In genomic region chr19:55172318-55172717, GRCh38 we compare ENCODE assay signal across 10 cellular contexts. TPM values are rescaled to one million over a fixed set of nuclear protein-coding genes. Genes with fewer than 3 reads are reported as not detected.
DNase-seq lines count a peak whose midpoint lies in the region; ATAC-seq, FAIRE-seq and TF ChIP-seq lines count a peak whose summit lies in the region.
"Not testable (repeated sequence)": the region's sequence is repeated elsewhere in the genome, so short reads cannot be mapped to it uniquely, and the experiment has no call there.
"Had no signal": no experiment of that assay in that cellular context is flagged by ENCODE, and none has a peak within 500 bp of the region (broad histone marks: within the 10 kb centered on the region; RNA-seq: fewer than 3 reads in every experiment).

No MANE protein-coding gene starts in this region.

- not testable (repeated sequence) for H3F3A ChIP-seq in PC-3 (ENCODE audit: low read length, unreplicated experiment)

- peak overlapping the region; percentile 84 for H3K4me2 ChIP-seq in PC-3 (ENCODE audit: low read length)
- H3K4me2 ChIP-seq in endothelial cell of umbilical vein (ENCODE audit: insufficient read depth, low read length): not testable (repeated sequence)

- not testable (repeated sequence) for H3K9me3 ChIP-seq in CD8-positive, alpha-beta T cell (ENCODE audit: low read length); PC-3 (ENCODE audit: low read length); endothelial cell of umbilical vein (replicated peaks; ENCODE audit: control insufficient read depth, insufficient read depth, low read length)

- ATAC-seq in CD8-positive, alpha-beta T cell; PC-3; activated T-helper 17 cell treated with anti-CD3 and anti-CD28 coated beads, Interleukin-2, amount 50 U/mL, for 72 hours (replicated peaks); stimulated activated memory B cell treated with anti-CD40 and anti-IgM and Interleukin-4, amounts not matched to agents 10 μg/mL and 1 μg/mL and 100 μg/mL, for 72 hours: not testable (repeated sequence)

- peaks cover 46% of the 10 kb centered on the region for H3K27me3 ChIP-seq in CD8-positive, alpha-beta T cell (ENCODE audit: insufficient read depth, low read length)
- H3K27me3 ChIP-seq in PC-3 (ENCODE audit: low read length): not testable (repeated sequence)
- H3K27me3 ChIP-seq in endothelial cell of umbilical vein (ENCODE audit: control insufficient read depth in 2 of 2, insufficient read depth in 2 of 2, low read length in 2 of 2): peaks cover 22 to 34% of the 10 kb centered on the region in 2 experiments

- H3K4me3 Mint-ChIP-seq in CD8-positive, alpha-beta T cell: peak overlapping the region; percentile 40
- peak overlapping the region; percentile 52 for H3K4me3 Mint-ChIP-seq in activated T-helper 17 cell treated with anti-CD3 and anti-CD28 coated beads, Interleukin-2, amount 50 U/mL, for 72 hours
- H3K4me3 Mint-ChIP-seq in mesothelial cell of epicardium: peak overlapping the region; percentile 57
- peak overlapping the region; percentile 71 for H3K4me3 Mint-ChIP-seq in stimulated activated memory B cell treated with anti-CD40 and anti-IgM and Interleukin-4, amounts not matched to agents 10 μg/mL and 1 μg/mL and 100 μg/mL, for 72 hours

- not testable (repeated sequence) for H3K36me3 ChIP-seq in CD8-positive, alpha-beta T cell (ENCODE audit: insufficient read depth, low read length); PC-3 (ENCODE audit: low read depth, low read length); endothelial cell of umbilical vein (ENCODE audit: control insufficient read depth in 2 of 2, extremely low read depth in 1 of 2, insufficient read depth in 2 of 2, low read length in 2 of 2)

- H3K27me3 Mint-ChIP-seq in CD8-positive, alpha-beta T cell (ENCODE audit: low read depth): peaks cover 76% of the 10 kb centered on the region
- H3K27me3 Mint-ChIP-seq in activated T-helper 17 cell treated with anti-CD3 and anti-CD28 coated beads, Interleukin-2, amount 50 U/mL, for 72 hours: peaks cover 41% of the 10 kb centered on the region
- peaks cover 87% of the 10 kb centered on the region for H3K27me3 Mint-ChIP-seq in mesothelial cell of epicardium (ENCODE audit: low read depth)
- peaks cover 94% of the 10 kb centered on the region for H3K27me3 Mint-ChIP-seq in stimulated activated memory B cell treated with anti-CD40 and anti-IgM and Interleukin-4, amounts not matched to agents 10 μg/mL and 1 μg/mL and 100 μg/mL, for 72 hours

- H3K9me1 ChIP-seq in endothelial cell of umbilical vein (replicated peaks; ENCODE audit: control insufficient read depth, extremely low read depth, insufficient read depth, low read length): not testable (repeated sequence)

- H3K9me2 ChIP-seq in PC-3 (replicated peaks; ENCODE audit: low read length): not testable (repeated sequence)

- not testable (repeated sequence) for H3K36me3 Mint-ChIP-seq in CD8-positive, alpha-beta T cell; activated T-helper 17 cell treated with anti-CD3 and anti-CD28 coated beads, Interleukin-2, amount 50 U/mL, for 72 hours (ENCODE audit: low read depth); mesothelial cell of epicardium
- H3K36me3 Mint-ChIP-seq in stimulated activated memory B cell treated with anti-CD40 and anti-IgM and Interleukin-4, amounts not matched to agents 10 μg/mL and 1 μg/mL and 100 μg/mL, for 72 hours: peaks cover 13% of the 10 kb centered on the region

- not testable (repeated sequence) for H4K20me1 ChIP-seq in PC-3 (ENCODE audit: low read length); endothelial cell of umbilical vein (replicated peaks; ENCODE audit: control insufficient read depth, extremely low read depth, insufficient read depth, low read length)

- H3K9me3 Mint-ChIP-seq in CD8-positive, alpha-beta T cell; activated T-helper 17 cell treated with anti-CD3 and anti-CD28 coated beads, Interleukin-2, amount 50 U/mL, for 72 hours; mesothelial cell of epicardium; stimulated activated memory B cell treated with anti-CD40 and anti-IgM and Interleukin-4, amounts not matched to agents 10 μg/mL and 1 μg/mL and 100 μg/mL, for 72 hours: not testable (repeated sequence)

- H3K4me1 ChIP-seq in CD8-positive, alpha-beta T cell (ENCODE audit: insufficient read depth, low read length): peaks cover 21% of the 10 kb centered on the region
- H3K4me1 ChIP-seq in PC-3 (ENCODE audit: insufficient read depth, low read length): peaks cover 16% of the 10 kb centered on the region
- not testable (repeated sequence) for H3K4me1 ChIP-seq in endothelial cell of umbilical vein (ENCODE audit: control insufficient read depth, extremely low read depth, insufficient read depth, low read length)

- not testable (repeated sequence) for H3K27ac ChIP-seq in CD8-positive, alpha-beta T cell (ENCODE audit: low read depth, low read length); PC-3 (ENCODE audit: low read length); endothelial cell of umbilical vein (ENCODE audit: insufficient read depth, low read depth, low read length)

- not testable (repeated sequence) for BruUV-seq in PC-3 (replicated peaks; lab: Mats Ljungman, UMichigan); endothelial cell of umbilical vein (replicated peaks; lab: Mats Ljungman, UMichigan)

- TF ChIP-seq POLR2A in endothelial cell of umbilical vein (IDR thresholded peaks at IDR 0.05; ENCODE audit: low read depth, low read length): not testable (repeated sequence)

- not testable (repeated sequence) for H3K27ac Mint-ChIP-seq in CD8-positive, alpha-beta T cell; activated T-helper 17 cell treated with anti-CD3 and anti-CD28 coated beads, Interleukin-2, amount 50 U/mL, for 72 hours; mesothelial cell of epicardium; stimulated activated memory B cell treated with anti-CD40 and anti-IgM and Interleukin-4, amounts not matched to agents 10 μg/mL and 1 μg/mL and 100 μg/mL, for 72 hours

- not testable (repeated sequence) for FAIRE-seq in endothelial cell of umbilical vein (lab: Jason Lieb, UNC)

- H3K4me3 ChIP-seq in CD8-positive, alpha-beta T cell (ENCODE audit: low read depth, low read length); endothelial cell of umbilical vein (replicated peaks in 1 of 3; ENCODE audit: insufficient read depth in 1 of 3, low read depth in 1 of 3, low read length in 3 of 3): not testable (repeated sequence)
- H3K4me3 ChIP-seq in PC-3 (ENCODE audit: low read length): peak overlapping the region; percentile 73; the same call in 1 of the 2 replicates

- not testable (repeated sequence) for H3K9ac ChIP-seq in PC-3 (ENCODE audit: low read length); endothelial cell of umbilical vein (replicated peaks; ENCODE audit: extremely low read depth, insufficient read depth, low read length)

- peaks cover 15% of the 10 kb centered on the region for H3K4me1 Mint-ChIP-seq in CD8-positive, alpha-beta T cell (ENCODE audit: low read depth)
- not testable (repeated sequence) for H3K4me1 Mint-ChIP-seq in activated T-helper 17 cell treated with anti-CD3 and anti-CD28 coated beads, Interleukin-2, amount 50 U/mL, for 72 hours; mesothelial cell of epicardium
- peaks cover 26% of the 10 kb centered on the region for H3K4me1 Mint-ChIP-seq in stimulated activated memory B cell treated with anti-CD40 and anti-IgM and Interleukin-4, amounts not matched to agents 10 μg/mL and 1 μg/mL and 100 μg/mL, for 72 hours

- TF ChIP-seq CTCF in CD8-positive, alpha-beta T cell (IDR thresholded peaks at IDR 0.05); PC-3 (conservative IDR thresholded peaks at IDR 0.05; ENCODE audit: low read depth, low read length); endothelial cell of umbilical vein (IDR thresholded peaks at IDR 0.05; ENCODE audit: extremely low read depth in 1 of 2, insufficient read depth in 1 of 2, low read depth in 1 of 2, low read length in 2 of 2); mesothelial cell of epicardium (IDR thresholded peaks at IDR 0.05; ENCODE audit: unreplicated experiment): not testable (repeated sequence)

- not testable (repeated sequence) for H2AFZ ChIP-seq in PC-3 (ENCODE audit: low read length)
- peak overlapping the region; percentile 48 for H2AFZ ChIP-seq in endothelial cell of umbilical vein (ENCODE audit: low read depth, low read length)

- H3K79me2 ChIP-seq in PC-3 (ENCODE audit: low read length); endothelial cell of umbilical vein (ENCODE audit: control insufficient read depth, insufficient read depth, low read length): not testable (repeated sequence)

- POLR2A ChIA-PET in CD8-positive, alpha-beta T cell (lab: Charles Lee); PC-3 (lab: Charles Lee; ENCODE audit: unreplicated experiment); endothelial cell of umbilical vein (lab: Charles Lee): not testable (repeated sequence)

- dilution Hi-C loops in endothelial cell of umbilical vein (cut with MboI; ENCODE audit: extremely low pct_ligation_motif_present, low sequenced_read_pairs): not testable (repeated sequence)

- CTCF ChIA-PET in CD8-positive, alpha-beta T cell (lab: Charles Lee); PC-3 (lab: Charles Lee): not testable (repeated sequence)
- CTCF ChIA-PET in endothelial cell of umbilical vein (lab: Charles Lee): interaction anchor here (1.1 kb wide), 1 partner anchor 8 kb away, joined by 3 read pairs; the partner anchor contains the start of gene SYT5

- intact Hi-C loops in CD8-positive, alpha-beta T cell (cut with DNase I, micrococcal nuclease): loop anchor here in 1 of 2 experiments (10.0 kb wide), 1 partner anchor 1308 kb away; the partner anchor contains the start of gene MYADM
- intact Hi-C loops in PC-3 (cut with micrococcal nuclease): loop anchor here (5.0 kb wide), 1 partner anchor 40 kb away; no protein-coding TSS in a partner anchor
- intact Hi-C loops in endothelial cell of umbilical vein (cut with micrococcal nuclease): not testable (repeated sequence)

- not testable (repeated sequence) for DNase-seq in CD8-positive, alpha-beta T cell; PC-3; endothelial cell of umbilical vein (ENCODE audit: low read depth, low spot score); mesothelial cell of epicardium (ENCODE audit: low spot score in 2 of 2, unreplicated experiment in 2 of 2)

RNA-seq across cellular contexts. Expression of gene DNAAF3, which starts 5.9 kb away (rescaled TPM):
- not detected for total RNA-seq in CD8-positive, alpha-beta T cell
- total RNA-seq in PC-3 (2014; rRNA removed): 30.0 and 45.7 TPM in 2 replicates
- under 1 TPM in 1 of 2 donors, not detected in 1; 0.35 TPM for total RNA-seq in activated T-helper 17 cell treated with anti-CD3 and anti-CD28 coated beads, Interleukin-2, amount 50 U/mL, for 72 hours
- total RNA-seq in endothelial cell of umbilical vein: 0.62 TPM in 1 of 2 replicates, not detected in the other
- polyA plus RNA-seq in endothelial cell of umbilical vein: 0.56 and 0.75 TPM in 2 replicates
- polyA plus RNA-seq in endothelial cell of umbilical vein (2011; cell fraction: cytosol; rRNA removed): 0.14 and 0.23 TPM in 2 replicates
- polyA plus RNA-seq in endothelial cell of umbilical vein (2011; cell fraction: nucleus; rRNA removed): 1.4 and 1.7 TPM in 2 replicates
- polyA plus RNA-seq in endothelial cell of umbilical vein (2012): 0.78 and 0.91 TPM in 2 replicates
- 0.49 and 0.66 TPM in 2 replicates for polyA minus RNA-seq in endothelial cell of umbilical vein
- polyA minus RNA-seq in endothelial cell of umbilical vein (2011; cell fraction: cytosol; rRNA and poly(A)+ RNA removed): 9.1 TPM
- 0.34 TPM in 1 of 2 replicates, not detected in the other for polyA minus RNA-seq in endothelial cell of umbilical vein (2011; cell fraction: nucleus; rRNA and poly(A)+ RNA removed)
- 2.9 to 4.4 TPM (median 3.3 TPM) in 3 replicates for total RNA-seq in mesothelial cell of epicardium
- total RNA-seq: frontal cortex had no signal

RNA-seq across cellular contexts. Expression of gene SYT5, which starts 7.8 kb away (rescaled TPM):
- 1 to 10 TPM; 1.3 to 2.2 TPM for total RNA-seq in CD8-positive, alpha-beta T cell
- total RNA-seq in PC-3 (2014; rRNA removed) (0.40 and 2.5 TPM in 2 replicates), endothelial cell of umbilical vein (0.42 TPM in 1 of 2 replicates, not detected in the other), mesothelial cell of epicardium (0.32 to 0.67 TPM (median 0.47 TPM) in 3 replicates)
- total RNA-seq in activated T-helper 17 cell treated with anti-CD3 and anti-CD28 coated beads, Interleukin-2, amount 50 U/mL, for 72 hours: not detected
- polyA plus RNA-seq in endothelial cell of umbilical vein: not detected in 2 replicates
- not detected in 2 replicates for polyA plus RNA-seq in endothelial cell of umbilical vein (2011; cell fraction: cytosol; rRNA removed)
- not detected in 2 replicates for polyA plus RNA-seq in endothelial cell of umbilical vein (2011; cell fraction: nucleus; rRNA removed)
- not detected in 2 replicates for polyA plus RNA-seq in endothelial cell of umbilical vein (2012)
- polyA minus RNA-seq in endothelial cell of umbilical vein: 0.10 TPM in 1 of 2 replicates, not detected in the other
- not detected for polyA minus RNA-seq in endothelial cell of umbilical vein (2011; cell fraction: cytosol; rRNA and poly(A)+ RNA removed)
- polyA minus RNA-seq in endothelial cell of umbilical vein (2011; cell fraction: nucleus; rRNA and poly(A)+ RNA removed): not detected in 2 replicates
- polyA plus RNA-seq: ovary had no signal

RNA-seq across cellular contexts. Expression of gene TNNI3, which starts 14.8 kb away (rescaled TPM):
- not detected for total RNA-seq in CD8-positive, alpha-beta T cell
- total RNA-seq in PC-3 (2014; rRNA removed) (32.4 and 40.1 TPM in 2 replicates), endothelial cell of umbilical vein (not detected in 2 replicates), mesothelial cell of epicardium (6.3 to 9.1 TPM (median 8.9 TPM) in 3 replicates)
- not detected for total RNA-seq in activated T-helper 17 cell treated with anti-CD3 and anti-CD28 coated beads, Interleukin-2, amount 50 U/mL, for 72 hours
- not detected in 2 replicates for polyA plus RNA-seq in endothelial cell of umbilical vein
- polyA plus RNA-seq in endothelial cell of umbilical vein (2011; cell fraction: cytosol; rRNA removed): not detected in 2 replicates
- not detected in 2 replicates for polyA plus RNA-seq in endothelial cell of umbilical vein (2011; cell fraction: nucleus; rRNA removed)
- not detected in 2 replicates for polyA plus RNA-seq in endothelial cell of umbilical vein (2012)
- 0.57 TPM in 1 of 2 replicates, not detected in the other for polyA minus RNA-seq in endothelial cell of umbilical vein
- polyA minus RNA-seq in endothelial cell of umbilical vein (2011; cell fraction: cytosol; rRNA and poly(A)+ RNA removed): 1.6 TPM
- not detected in 2 replicates for polyA minus RNA-seq in endothelial cell of umbilical vein (2011; cell fraction: nucleus; rRNA and poly(A)+ RNA removed)
- total RNA-seq: mononuclear cell, stomach had no signal

RNA-seq across cellular contexts. Expression of gene TNNT1, which starts 23.3 kb away (rescaled TPM):
- total RNA-seq in CD8-positive, alpha-beta T cell: not detected
- 266 and 317 TPM in 2 replicates for total RNA-seq in PC-3 (2014; rRNA removed)
- total RNA-seq in activated T-helper 17 cell treated with anti-CD3 and anti-CD28 coated beads, Interleukin-2, amount 50 U/mL, for 72 hours: not detected
- total RNA-seq in endothelial cell of umbilical vein: 0.51 and 0.92 TPM in 2 replicates
- polyA plus RNA-seq in endothelial cell of umbilical vein: 0.18 and 0.22 TPM in 2 replicates
- 0.35 and 0.39 TPM in 2 replicates for polyA plus RNA-seq in endothelial cell of umbilical vein (2011; cell fraction: cytosol; rRNA removed)
- 0.18 TPM in 1 of 2 replicates, not detected in the other for polyA plus RNA-seq in endothelial cell of umbilical vein (2011; cell fraction: nucleus; rRNA removed)
- 0.82 and 0.91 TPM in 2 replicates for polyA plus RNA-seq in endothelial cell of umbilical vein (2012)
- 5.8 and 5.9 TPM in 2 replicates for polyA minus RNA-seq in endothelial cell of umbilical vein
- 8.9 TPM for polyA minus RNA-seq in endothelial cell of umbilical vein (2011; cell fraction: cytosol; rRNA and poly(A)+ RNA removed)
- polyA minus RNA-seq in endothelial cell of umbilical vein (2011; cell fraction: nucleus; rRNA and poly(A)+ RNA removed): not detected in 2 replicates
- total RNA-seq in mesothelial cell of epicardium: 47.5 to 57.5 TPM (median 48.9 TPM) in 3 replicates

RNA-seq across cellular contexts. Expression of gene PTPRH, which starts 37.0 kb away (rescaled TPM):
- total RNA-seq in CD8-positive, alpha-beta T cell: not detected
- total RNA-seq in PC-3 (2014; rRNA removed) (8.1 and 10.9 TPM in 2 replicates), endothelial cell of umbilical vein (0.51 and 1.00 TPM in 2 replicates), mesothelial cell of epicardium (10.4 to 10.7 TPM (median 10.5 TPM) in 3 replicates)
- not detected for total RNA-seq in activated T-helper 17 cell treated with anti-CD3 and anti-CD28 coated beads, Interleukin-2, amount 50 U/mL, for 72 hours
- 0.10 and 0.14 TPM in 2 replicates for polyA plus RNA-seq in endothelial cell of umbilical vein
- polyA plus RNA-seq in endothelial cell of umbilical vein (2011; cell fraction: cytosol; rRNA removed): 0.14 and 0.18 TPM in 2 replicates
- polyA plus RNA-seq in endothelial cell of umbilical vein (2011; cell fraction: nucleus; rRNA removed): 0.38 and 0.55 TPM in 2 replicates
- 1.9 and 2.6 TPM in 2 replicates for polyA plus RNA-seq in endothelial cell of umbilical vein (2012)
- 2.1 TPM in 2 replicates for polyA minus RNA-seq in endothelial cell of umbilical vein
- 2.5 TPM for polyA minus RNA-seq in endothelial cell of umbilical vein (2011; cell fraction: cytosol; rRNA and poly(A)+ RNA removed)
- polyA minus RNA-seq in endothelial cell of umbilical vein (2011; cell fraction: nucleus; rRNA and poly(A)+ RNA removed): 0.19 TPM in 1 of 2 replicates, not detected in the other
- total RNA-seq: mononuclear cell had no signal
